10 cellular contexts compared by ENCODE assay signal in the genomic region with DNA sequence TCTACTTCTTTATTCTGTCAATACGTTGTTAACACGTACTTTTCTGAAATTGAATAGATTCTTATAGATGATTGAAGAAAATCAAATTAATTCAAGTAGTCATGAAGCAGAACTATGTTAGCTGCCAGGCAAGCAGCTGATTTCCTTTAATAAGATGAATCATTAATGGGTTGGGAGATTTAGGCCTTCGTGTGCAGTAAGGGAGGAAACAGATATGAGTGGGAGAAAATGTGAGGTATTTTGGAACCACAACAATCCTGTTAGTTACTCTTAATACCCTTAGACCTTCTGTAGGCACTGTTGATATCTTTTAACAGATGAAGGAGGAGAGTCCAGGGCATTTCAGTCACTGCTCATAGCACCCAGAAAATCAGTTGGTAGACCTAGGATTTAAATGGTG.
DNase-seq lines count a peak whose midpoint lies in the region; ATAC-seq, FAIRE-seq and TF ChIP-seq lines count a peak whose summit lies in the region.
"Had no signal": no experiment of that assay in that cellular context is flagged by ENCODE, and none has a peak within 500 bp of the region (broad histone marks: within the 10 kb centered on the region; RNA-seq: fewer than 3 reads in every experiment).

No MANE protein-coding gene starts in this region.

- in situ Hi-C loops in IMR-90 (cut with MboI; ENCODE audit: low sequenced_read_pairs), result no loop called here

- TF ChIP-seq POLR2A in IMR-90 (IDR thresholded peaks at IDR 0.05; ENCODE audit: low read depth, low read length), result no peak

- 0 out of 4 replicates have a peak, but pooled peaks cover 8 to 10% of the 10 kb centered on the region in 2 experiments for H3K79me1 ChIP-seq in IMR-90 (ENCODE audit: low read depth in 1 of 2, low read length in 2 of 2)
- peaks cover 35% of the 10 kb centered on the region for H3K79me1 ChIP-seq in mesenchymal stem cell (replicated peaks; ENCODE audit: low read length, poor library complexity, severe bottlenecking)

- TF ChIP-seq CTCF in IMR-90 (conservative IDR thresholded peaks at IDR 0.05; ENCODE audit: low read depth, low read length), result no peak
- no peak for TF ChIP-seq CTCF in bronchial epithelial cell (IDR thresholded peaks at IDR 0.05; ENCODE audit: insufficient read depth, low read length, severe bottlenecking)

- H4K91ac ChIP-seq in IMR-90 (ENCODE audit: insufficient read depth, low read depth, low read length) (0 out of 2 replicates have a peak overlapping the region, but pooled peaks have one; percentile 10), mesenchymal stem cell (ENCODE audit: low read length) (no peak overlapping the region)

- no peak overlapping the region for H3K23ac ChIP-seq in IMR-90 (ENCODE audit: low read depth, low read length)
- no peak overlapping the region for H3K23ac ChIP-seq in mesenchymal stem cell (ENCODE audit: low read length in 2 of 2)

- peak overlapping the region; percentile 31; the same call in 1 of the 2 replicates for H2AK5ac ChIP-seq in IMR-90 (ENCODE audit: low read depth, low read length)
- peak overlapping the region; percentile 57 for H2AK5ac ChIP-seq in mesenchymal stem cell (ENCODE audit: low read length, severe bottlenecking)

- no peak overlapping the region for H2AFZ ChIP-seq in IMR-90 (replicated peaks; ENCODE audit: low read length, poor library complexity)
- no peak overlapping the region for H2AFZ ChIP-seq in mesenchymal stem cell (ENCODE audit: low read depth, low read length)

- no TSS peak for BruUV-seq in IMR-90 (replicated peaks; lab: Mats Ljungman, UMichigan)

- peaks cover 14% of the 10 kb centered on the region for H3K9me1 ChIP-seq in IMR-90 (ENCODE audit: insufficient read depth, low read length)

- 0 out of 2 replicates have a peak, but pooled peaks have one; percentile 5 for TF ChIP-seq RAD21 in IMR-90 (IDR thresholded peaks at IDR 0.05; ENCODE audit: low read length)

- peak overlapping the region; percentile 59 for H2BK5ac ChIP-seq in IMR-90 (ENCODE audit: low read depth, low read length, poor library complexity, severe bottlenecking)
- H2BK5ac ChIP-seq in mesenchymal stem cell (ENCODE audit: low read depth, low read length, poor library complexity, severe bottlenecking), result peak overlapping the region; percentile 4

- H3K14ac ChIP-seq in IMR-90 (replicated peaks; ENCODE audit: low read depth, low read length) (no peak overlapping the region; the same call in 1 of the 2 replicates), mesenchymal stem cell (ENCODE audit: low read length in 2 of 2) (no peak overlapping the region)

- WGBS in IMR-90 (ENCODE audit: extremely low coverage in 2 of 2, insufficient read length in 1 of 2), 2 experiments, result 100% methylated on average over 2 of the region's 3 CpGs; no CpG with 5 or more reads in 1 of the 2 experiments
- 67% methylated on average over 3 of the region's 3 CpGs for WGBS in mesenchymal stem cell

- no peak overlapping the region for H3K56ac ChIP-seq in IMR-90 (ENCODE audit: extremely low read depth, insufficient read depth, low read length)

- H2BK120ac ChIP-seq in IMR-90 (ENCODE audit: low read depth, low read length) (peak overlapping the region; percentile 42; the same call in 1 of the 2 replicates), mesenchymal stem cell (ENCODE audit: low read depth, low read length) (no peak overlapping the region)

- H3K27me3 ChIP-seq in IMR-90 (ENCODE audit: control insufficient read depth, insufficient read depth, low read length), result no peaks in the 10 kb centered on the region
- no peaks in the 10 kb centered on the region for H3K27me3 ChIP-seq in bronchial epithelial cell (ENCODE audit: control insufficient read depth, insufficient read depth, low read length)
- no peaks in the 10 kb centered on the region for H3K27me3 ChIP-seq in mesenchymal stem cell (ENCODE audit: control insufficient read depth in 1 of 2, insufficient read depth in 1 of 2, low read length in 2 of 2)
- H3K27me3 ChIP-seq: transverse colon had no signal

- H4K8ac ChIP-seq in IMR-90 (ENCODE audit: low read depth in 2 of 2, low read length in 2 of 2) (peak overlapping the region in 1 of 2 experiments; percentile 59; a peak in 2 of 4 replicates), mesenchymal stem cell (ENCODE audit: low read length) (no peak overlapping the region)

- peak; percentile 93 for ATAC-seq in IMR-90 (ENCODE audit: low read depth)
- ATAC-seq in HG03439 (IDR thresholded peaks at IDR 0.05; ENCODE audit: unreplicated experiment), result no peak
- no peak for ATAC-seq in HG03196 (IDR thresholded peaks at IDR 0.05; ENCODE audit: unreplicated experiment)

- CTCF ChIA-PET in IMR-90 (lab: Yijun Ruan, JAX), result interaction anchor here (0.5 kb wide), 1 partner anchor 33 kb away, joined by 4 read pairs; no protein-coding TSS in a partner anchor

- H3K4me1 ChIP-seq in IMR-90 (ENCODE audit: control insufficient read depth, insufficient read depth, low read length) (peaks cover 13% of the 10 kb centered on the region), mesenchymal stem cell (ENCODE audit: control insufficient read depth, insufficient read depth, low read depth, low read length) (peaks cover 13% of the 10 kb centered on the region)
- H3K4me1 ChIP-seq: transverse colon had no signal

- H3K9me3 ChIP-seq in IMR-90 (ENCODE audit: control insufficient read depth, insufficient read depth, low read length) (no peaks in the 10 kb centered on the region), mesenchymal stem cell (ENCODE audit: control insufficient read depth, low read length) (no peaks in the 10 kb centered on the region)
- H3K9me3 ChIP-seq: transverse colon had no signal

- H3K9ac ChIP-seq in IMR-90 (ENCODE audit: low read depth, low read length), result no peak overlapping the region
- peak overlapping the region; percentile 66 for H3K9ac ChIP-seq in mesenchymal stem cell (ENCODE audit: low read length)

- peak overlapping the region; percentile 55; the same call in 1 of the 2 replicates for H3K27ac ChIP-seq in IMR-90 (ENCODE audit: insufficient read depth, low read length)
- H3K27ac ChIP-seq in mesenchymal stem cell (ENCODE audit: low read length, poor library complexity, severe bottlenecking), result peak overlapping the region; percentile 96
- H3K27ac ChIP-seq: transverse colon had no signal

- dilution Hi-C loops in IMR-90 (cut with HindIII; ENCODE audit: low sequenced_read_pairs, unreplicated experiment), result no loop called here

- H4K5ac ChIP-seq in IMR-90 (ENCODE audit: low read depth, low read length), result peak overlapping the region; percentile 52

- DNase-seq in AG08395 (ENCODE audit: low spot score) (peak; percentile 73), IMR-90 (peak; percentile 86), bronchial epithelial cell (ENCODE audit: low read depth) (peak; percentile 59), mesenchymal stem cell (no peak), OCI-M2 (lab: John Stamatoyannopoulos, UW; ENCODE audit: unreplicated experiment) (no peak)
- DNase-seq in activated CD4-positive, CD25-positive, alpha-beta regulatory T cell treated with anti-CD3 and anti-CD28 coated beads, Interleukin-2, amount 50 U/mL, for 72 hours, result no peak
- DNase-seq: stimulated activated CD4-positive, alpha-beta T cell treated with anti-CD3 and anti-CD28 coated beads, Interleukin-2, amount 100 ng/mL, for 48 hours; transverse colon had no signal

- H2AK9ac ChIP-seq in IMR-90 (replicated peaks; ENCODE audit: low read depth, low read length, poor library complexity), result no peak overlapping the region

- intact Hi-C loops in IMR-90 (cut with micrococcal nuclease), result no loop called here

- H3K4me2 ChIP-seq in IMR-90 (ENCODE audit: low read depth, low read length) (peak overlapping the region; percentile 27; the same call in 1 of the 2 replicates), mesenchymal stem cell (ENCODE audit: low read length, poor library complexity, severe bottlenecking) (peak overlapping the region; percentile 1)

- POLR2A ChIA-PET in IMR-90 (lab: Charles Lee; ENCODE audit: unreplicated experiment), result no interaction called here

- H3K4ac ChIP-seq in IMR-90 (ENCODE audit: low read depth, low read length) (peak overlapping the region; percentile 54), mesenchymal stem cell (ENCODE audit: low read depth in 1 of 2, low read length in 2 of 2) (no peak overlapping the region)

- no peak overlapping the region for H2BK12ac ChIP-seq in mesenchymal stem cell (ENCODE audit: low read length in 2 of 2)

- no peaks in the 10 kb centered on the region for H4K20me1 ChIP-seq in IMR-90 (ENCODE audit: insufficient read depth, low read length)

- H3K18ac ChIP-seq in IMR-90 (ENCODE audit: low read depth, low read length) (peak overlapping the region; percentile 85), mesenchymal stem cell (ENCODE audit: low read depth in 1 of 2, low read length in 2 of 2) (no peak overlapping the region)

- H2BK15ac ChIP-seq in IMR-90 (ENCODE audit: low read depth, low read length), result peak overlapping the region; percentile 58; the same call in 2 of the 3 replicates
- no peak overlapping the region for H2BK15ac ChIP-seq in mesenchymal stem cell (ENCODE audit: low read depth, poor library complexity, severe bottlenecking)

- FAIRE-seq in bronchial epithelial cell (lab: Jason Lieb, UNC), result no peak

- peaks cover 1% of the 10 kb centered on the region; the same call in 1 of the 2 replicates for H3K36me3 ChIP-seq in IMR-90 (ENCODE audit: control insufficient read depth, insufficient read depth, low read length)
- no peaks in the 10 kb centered on the region for H3K36me3 ChIP-seq in bronchial epithelial cell (ENCODE audit: control insufficient read depth, insufficient read depth, low read length)
- no peaks in the 10 kb centered on the region for H3K36me3 ChIP-seq in mesenchymal stem cell (ENCODE audit: control insufficient read depth in 1 of 2, insufficient read depth in 2 of 2, low read depth in 1 of 2, low read length in 2 of 2)
- H3K36me3 ChIP-seq: transverse colon had no signal

- H2BK20ac ChIP-seq in IMR-90 (ENCODE audit: low read depth, low read length), result peak overlapping the region; percentile 56; the same call in 1 of the 2 replicates

- H3K4me3 ChIP-seq in IMR-90 (ENCODE audit: insufficient read depth, low read depth, low read length), result no peak overlapping the region
- H3K4me3 ChIP-seq in bronchial epithelial cell (ENCODE audit: low read depth, low read length), result no peak overlapping the region
- no peak overlapping the region for H3K4me3 ChIP-seq in mesenchymal stem cell (ENCODE audit: insufficient read depth in 1 of 2, low read depth in 1 of 2, low read length in 2 of 2)
- H3K4me3 ChIP-seq: transverse colon had no signal

TF ChIP-seq in IMR-90, 13 proteins besides CTCF, POLR2A, EP300 and RAD21 (continues in another document):
- TF ChIP-seq CEBPB (IDR thresholded peaks at IDR 0.05; ENCODE audit: low read depth, low read length), result no peak
- no peak for TF ChIP-seq FOS (IDR thresholded peaks at IDR 0.05; ENCODE audit: low read depth, low read length)
- TF ChIP-seq, protein P1, sequence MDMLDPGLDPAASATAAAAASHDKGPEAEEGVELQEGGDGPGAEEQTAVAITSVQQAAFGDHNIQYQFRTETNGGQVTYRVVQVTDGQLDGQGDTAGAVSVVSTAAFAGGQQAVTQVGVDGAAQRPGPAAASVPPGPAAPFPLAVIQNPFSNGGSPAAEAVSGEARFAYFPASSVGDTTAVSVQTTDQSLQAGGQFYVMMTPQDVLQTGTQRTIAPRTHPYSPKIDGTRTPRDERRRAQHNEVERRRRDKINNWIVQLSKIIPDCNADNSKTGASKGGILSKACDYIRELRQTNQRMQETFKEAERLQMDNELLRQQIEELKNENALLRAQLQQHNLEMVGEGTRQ (IDR thresholded peaks at IDR 0.05; ENCODE audit: low read depth, low read length), result no peak
- TF ChIP-seq BHLHE40 (IDR thresholded peaks at IDR 0.05; ENCODE audit: low read depth, low read length), result no peak; the same call in 1 of the 2 replicates

Comparison
In these comparisons a context has a peak if more than half of its experiments do, and no peak if none do; other contexts are left out.
1. DNase-seq: peak in AG08395 (single experiment), IMR-90 (single experiment) and bronchial epithelial cell (single experiment); none in mesenchymal stem cell (single experiment), OCI-M2 (single experiment) and activated CD4-positive, CD25-positive, alpha-beta regulatory T cell treated with anti-CD3 and anti-CD28 coated beads, Interleukin-2, amount 50 U/mL, for 72 hours (single experiment).